1 cellular context compared by ENCODE assay signal in the genomic region with DNA sequence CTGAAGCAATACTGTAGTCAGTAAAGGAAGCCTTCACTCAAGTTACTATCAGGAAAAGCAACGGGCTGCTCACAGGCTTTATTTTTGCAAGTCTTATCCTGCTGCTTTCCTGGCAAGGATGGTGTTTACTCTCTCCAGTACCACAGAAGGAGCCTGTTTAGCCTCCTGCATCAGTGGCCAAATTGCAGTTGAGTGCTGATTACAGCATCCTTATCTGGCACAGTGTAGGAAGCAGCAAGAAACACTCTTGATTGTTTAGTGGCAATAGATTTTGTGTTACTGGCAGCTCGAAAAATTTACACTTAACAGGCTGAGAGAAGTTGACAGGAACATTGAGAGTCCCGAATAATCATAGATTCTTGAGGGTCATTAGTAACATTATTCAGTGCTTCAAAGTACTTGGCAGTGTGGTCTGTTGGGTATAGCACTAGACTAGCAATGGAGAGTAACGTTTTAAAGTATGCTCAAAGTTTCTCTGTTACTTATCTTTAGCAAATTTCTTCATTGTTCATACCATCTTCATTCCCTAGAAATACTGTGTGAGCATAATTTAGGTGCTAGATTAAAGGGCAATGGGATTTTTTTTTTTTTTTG.
TF ChIP-seq lines count a peak whose summit lies in the region.

No MANE protein-coding gene starts in this region.

TF ChIP-seq in endothelial cell of umbilical vein, 7 proteins besides CTCF, POLR2A, EP300 and RAD21:
- TF ChIP-seq EZH2 (IDR thresholded peaks at IDR 0.05; ENCODE audit: borderline replicate concordance, low read depth, low read length, severe bottlenecking) (no peak), MYC (IDR thresholded peaks at IDR 0.05; ENCODE audit: low read depth, low read length) (no peak), FOS (IDR thresholded peaks at IDR 0.05; ENCODE audit: borderline replicate concordance, insufficient read depth, low read length) (no peak), JUN (IDR thresholded peaks at IDR 0.05; ENCODE audit: borderline replicate concordance, insufficient read depth, insufficient read length, low read depth) (no peak), POLR2AphosphoS5 (IDR thresholded peaks at IDR 0.05; ENCODE audit: insufficient read depth, low read depth, low read length) (no peak), GATA2 (IDR thresholded peaks at IDR 0.05; ENCODE audit: insufficient read depth, insufficient read length, low read depth, low read length) (no peak)
- TF ChIP-seq, protein P1, sequence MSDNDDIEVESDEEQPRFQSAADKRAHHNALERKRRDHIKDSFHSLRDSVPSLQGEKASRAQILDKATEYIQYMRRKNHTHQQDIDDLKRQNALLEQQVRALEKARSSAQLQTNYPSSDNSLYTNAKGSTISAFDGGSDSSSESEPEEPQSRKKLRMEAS (IDR thresholded peaks at IDR 0.05; ENCODE audit: insufficient read depth, insufficient read length): no peak
